Comparison of ENCODE assay signal across 12 cellular contexts in genomic region chr6:132961122-132961521, GRCh38.
DNase-seq lines count a peak whose midpoint lies in the region; ATAC-seq, FAIRE-seq and TF ChIP-seq lines count a peak whose summit lies in the region.
"Had no signal": no experiment of that assay in that cellular context is flagged by ENCODE, and none has a peak within 500 bp of the region (broad histone marks: within the 10 kb centered on the region; RNA-seq: fewer than 3 reads in every experiment).

No MANE protein-coding gene starts in this region.

- H3K36me3 ChIP-seq in IMR-90 (ENCODE audit: control insufficient read depth, insufficient read depth, low read length) (no peaks in the 10 kb centered on the region), HepG2 (replicated peaks in 1 of 2; ENCODE audit: control insufficient read depth in 1 of 2, insufficient read depth in 2 of 2, low read length in 2 of 2) (no peaks in the 10 kb centered on the region)
- H3K36me3 ChIP-seq in naive thymus-derived CD4-positive, alpha-beta T cell (ENCODE audit: control insufficient read depth in 2 of 3, insufficient read depth in 3 of 3, low read length in 3 of 3): no peaks in the 10 kb centered on the region
- H3K36me3 ChIP-seq: heart left ventricle had no signal

- peaks cover 0 to 8% (median 0%) of the 10 kb centered on the region in 5 donors for H3K36me3 Mint-ChIP-seq in naive thymus-derived CD4-positive, alpha-beta T cell
- H3K36me3 Mint-ChIP-seq: activated naive CD8-positive, alpha-beta T cell had no signal

- in situ Hi-C loops in IMR-90 (cut with MboI; ENCODE audit: low sequenced_read_pairs) (loop anchor here (10.0 to 25.0 kb wide), 2 partner anchors 554 to 951 kb away; no protein-coding TSS in a partner anchor), astrocyte of the spinal cord (cut with HindIII; ENCODE audit: low sequenced_read_pairs) (no loop called here), HepG2 (cut with HindIII; ENCODE audit: extremely low pct_ligation_motif_present, low pct_unique_long_range_greater_than_20kb) (loop anchor here (5.0 to 10.0 kb wide), 2 partner anchors 81 to 554 kb away; no protein-coding TSS in a partner anchor)

- TF ChIP-seq EP300 in HepG2 (IDR thresholded peaks at IDR 0.05; ENCODE audit: low read depth in 2 of 2, low read length in 2 of 2) (no peak), HepG2 (CRISPR knock-in tag; IDR thresholded peaks at IDR 0.05; ENCODE audit: borderline replicate concordance) (no peak)

- no peak overlapping the region for H3K4ac ChIP-seq in IMR-90 (ENCODE audit: low read depth, low read length)

- H2AK5ac ChIP-seq in IMR-90 (ENCODE audit: low read depth, low read length): no peak overlapping the region

- no peak overlapping the region for H3K27ac ChIP-seq in IMR-90 (ENCODE audit: insufficient read depth, low read length)
- H3K27ac ChIP-seq in HepG2 (ENCODE audit: extremely low read length, insufficient read depth, low read length): no peak overlapping the region
- H3K27ac ChIP-seq in naive thymus-derived CD4-positive, alpha-beta T cell (ENCODE audit: low read depth, low read length): no peak overlapping the region
- H3K27ac ChIP-seq: heart left ventricle had no signal

- DNase-seq in AG08396 (ENCODE audit: low spot score) (peak; percentile 44), IMR-90 (peak; percentile 92), astrocyte of the spinal cord (ENCODE audit: low read depth, low spot score) (peak; percentile 83), HepG2 (ENCODE audit: low spot score) (peak; percentile 64), DMS53 treated with DMSO at 0.1 percent for 48 hours (lab: John Stamatoyannopoulos, UW; ENCODE audit: unreplicated experiment) (no peak), cardiac septum (ENCODE audit: low spot score) (no peak), head of caudate nucleus (no peak)
- no peak for DNase-seq in naive thymus-derived CD4-positive, alpha-beta T cell
- DNase-seq: activated CD8-positive, alpha-beta memory T cell treated with anti-CD3 and anti-CD28 coated beads for 24 hours; heart left ventricle; nucleus accumbens had no signal

- FAIRE-seq in HepG2 (lab: Jason Lieb, UNC): no peak

- WGBS in IMR-90 (ENCODE audit: extremely low coverage in 2 of 2, insufficient read length in 1 of 2), 2 experiments: no CpG with 5 or more reads among the region's 4 CpGs
- 13% methylated on average over 4 of the region's 4 CpGs for WGBS in HepG2 (ENCODE audit: low lambda C conversion rate)

- H3K9ac ChIP-seq in IMR-90 (ENCODE audit: low read depth, low read length) (no peak overlapping the region), HepG2 (ENCODE audit: insufficient read depth, low read depth, low read length) (no peak overlapping the region)

- TF ChIP-seq CTCF in IMR-90 (conservative IDR thresholded peaks at IDR 0.05; ENCODE audit: low read depth, low read length) (no peak), astrocyte of the spinal cord (IDR thresholded peaks at IDR 0.05; ENCODE audit: low read depth, low read length) (no peak), HepG2 (CRISPR knock-in tag; IDR thresholded peaks at IDR 0.05) (no peak)

- H3K27me3 Mint-ChIP-seq in naive thymus-derived CD4-positive, alpha-beta T cell: peaks cover 34 to 57% (median 43%) of the 10 kb centered on the region in 5 donors

- H3K79me1 ChIP-seq in IMR-90 (ENCODE audit: low read depth in 1 of 2, low read length in 2 of 2): no peaks in the 10 kb centered on the region

- H4K5ac ChIP-seq in IMR-90 (ENCODE audit: low read depth, low read length): no peak overlapping the region

- no peak overlapping the region for H3K56ac ChIP-seq in IMR-90 (ENCODE audit: extremely low read depth, insufficient read depth, low read length)

- BruUV-seq in IMR-90 (replicated peaks; lab: Mats Ljungman, UMichigan) (no TSS peak), HepG2 (replicated peaks; lab: Mats Ljungman, UMichigan) (no TSS peak)

- H4K8ac ChIP-seq in IMR-90 (ENCODE audit: low read depth in 2 of 2, low read length in 2 of 2): no peak overlapping the region

- H3K27ac Mint-ChIP-seq in naive thymus-derived CD4-positive, alpha-beta T cell: no peak overlapping the region
- H3K27ac Mint-ChIP-seq: activated naive CD8-positive, alpha-beta T cell had no signal

- H2BK20ac ChIP-seq in IMR-90 (ENCODE audit: low read depth, low read length): 0 out of 2 replicates have a peak overlapping the region, but pooled peaks have one; percentile 13

- ATAC-seq in IMR-90 (ENCODE audit: low read depth) (peak; percentile 79), HepG2 (peak; percentile 20; the same call in 2 of the 3 replicates)
- ATAC-seq in naive thymus-derived CD4-positive, alpha-beta T cell: no peak

- intact Hi-C loops in IMR-90 (cut with micrococcal nuclease): loop anchor here (5.0 kb wide), 1 partner anchor 221 kb away; no protein-coding TSS in a partner anchor
- intact Hi-C loops in HepG2 (cut with micrococcal nuclease; ENCODE audit: unreplicated experiment): loop anchor here (5.0 kb wide), 2 partner anchors 136 to 226 kb away; no protein-coding TSS in a partner anchor
- intact Hi-C loops in naive thymus-derived CD4-positive, alpha-beta T cell (cut with micrococcal nuclease): loop anchor here in 1 of 2 donors (5.0 kb wide), 2 partner anchors 294 to 429 kb away; no protein-coding TSS in a partner anchor
- intact Hi-C loops in cardiac septum (cut with DNase I): loop anchor here (5.0 to 10.0 kb wide), 3 partner anchors 284 to 591 kb away; partner anchors contain the start of gene EYA4
- intact Hi-C loops in head of caudate nucleus (cut with DNase I): no loop called here

- peak overlapping the region; percentile 16; the same call in 1 of the 2 replicates for H3K4me2 ChIP-seq in IMR-90 (ENCODE audit: low read depth, low read length)
- no peak overlapping the region for H3K4me2 ChIP-seq in HepG2 (ENCODE audit: low read depth, low read length)

- CTCF ChIA-PET in IMR-90 (lab: Yijun Ruan, JAX) (interaction anchor here (0.8 to 1.3 kb wide), 2 partner anchors 9 to 131 kb away, joined by 3 to 10 read pairs; no protein-coding TSS in a partner anchor), HepG2 (lab: Yijun Ruan, JAX; ENCODE audit: low intra/inter-chr PET ratio, low total read pairs) (interaction anchor here (4.0 kb wide), 1 partner anchor 79 kb away, joined by 84 read pairs; no protein-coding TSS in a partner anchor)
- CTCF ChIA-PET in naive thymus-derived CD4-positive, alpha-beta T cell (lab: Charles Lee): no interaction called here

- H2BK120ac ChIP-seq in IMR-90 (ENCODE audit: low read depth, low read length): no peak overlapping the region

- no peak overlapping the region for H4K91ac ChIP-seq in IMR-90 (ENCODE audit: insufficient read depth, low read depth, low read length)

- no peak overlapping the region for H2BK5ac ChIP-seq in IMR-90 (ENCODE audit: low read depth, low read length, poor library complexity, severe bottlenecking)

- TF ChIP-seq RAD21 in IMR-90 (IDR thresholded peaks at IDR 0.05; ENCODE audit: low read length): no peak
- no peak for TF ChIP-seq RAD21 in HepG2 (CRISPR knock-in tag; IDR thresholded peaks at IDR 0.05)

- POLR2A ChIA-PET in IMR-90 (lab: Charles Lee; ENCODE audit: unreplicated experiment) (no interaction called here), HepG2 (lab: Yijun Ruan, JAX) (no interaction called here)
- POLR2A ChIA-PET in naive thymus-derived CD4-positive, alpha-beta T cell (lab: Charles Lee): no interaction called here

- H3K27me3 ChIP-seq in IMR-90 (ENCODE audit: control insufficient read depth, insufficient read depth, low read length) (no peaks in the 10 kb centered on the region), HepG2 (ENCODE audit: control insufficient read depth in 1 of 2, insufficient read depth in 2 of 2, low read length in 2 of 2) (no peaks in the 10 kb centered on the region)
- H3K27me3 ChIP-seq in naive thymus-derived CD4-positive, alpha-beta T cell (ENCODE audit: control insufficient read depth in 2 of 2, insufficient read depth in 2 of 2, low read length in 2 of 2): no peaks in the 10 kb centered on the region

- H2BK15ac ChIP-seq in IMR-90 (ENCODE audit: low read depth, low read length): no peak overlapping the region

- no peak overlapping the region for H2AK9ac ChIP-seq in IMR-90 (replicated peaks; ENCODE audit: low read depth, low read length, poor library complexity)

- H3K4me1 Mint-ChIP-seq in naive thymus-derived CD4-positive, alpha-beta T cell: peaks cover 0 to 35% (median 0%) of the 10 kb centered on the region in 7 donors

- H4K20me1 ChIP-seq in IMR-90 (ENCODE audit: insufficient read depth, low read length) (no peaks in the 10 kb centered on the region), HepG2 (ENCODE audit: insufficient read depth, low read length) (no peaks in the 10 kb centered on the region)

- 0 out of 2 replicates have a peak, but pooled peaks cover 5% of the 10 kb centered on the region for H3K9me1 ChIP-seq in IMR-90 (ENCODE audit: insufficient read depth, low read length)

- TF ChIP-seq POLR2A in IMR-90 (IDR thresholded peaks at IDR 0.05; ENCODE audit: low read depth, low read length) (no peak), HepG2 (IDR thresholded peaks at IDR 0.05; ENCODE audit: insufficient read depth in 1 of 2, low read depth in 2 of 2, low read length in 2 of 2) (no peak)

- H3K79me2 ChIP-seq in HepG2 (ENCODE audit: insufficient read depth, low read length): no peaks in the 10 kb centered on the region

- H3K4me1 ChIP-seq in IMR-90 (ENCODE audit: control insufficient read depth, insufficient read depth, low read length) (peaks cover 9% of the 10 kb centered on the region), HepG2 (ENCODE audit: insufficient read depth, low read length) (peaks cover 39% of the 10 kb centered on the region)
- no peaks in the 10 kb centered on the region for H3K4me1 ChIP-seq in naive thymus-derived CD4-positive, alpha-beta T cell (ENCODE audit: control insufficient read depth in 2 of 2, insufficient read depth in 2 of 2, low read length in 2 of 2)

- H3K18ac ChIP-seq in IMR-90 (ENCODE audit: low read depth, low read length): no peak overlapping the region

- H3K23ac ChIP-seq in IMR-90 (ENCODE audit: low read depth, low read length): no peak overlapping the region

- no peak overlapping the region for H3K4me3 ChIP-seq in IMR-90 (ENCODE audit: insufficient read depth, low read depth, low read length)
- H3K4me3 ChIP-seq in astrocyte of the spinal cord (ENCODE audit: low read depth, low read length): no peak overlapping the region
- no peak overlapping the region for H3K4me3 ChIP-seq in HepG2 (replicated peaks in 1 of 3; ENCODE audit: insufficient read depth in 1 of 3, low read depth in 2 of 3, low read length in 3 of 3)
- H3K4me3 ChIP-seq in naive thymus-derived CD4-positive, alpha-beta T cell (ENCODE audit: low read length): no peak overlapping the region
- H3K4me3 ChIP-seq: heart left ventricle had no signal

- no peak overlapping the region for H3K14ac ChIP-seq in IMR-90 (replicated peaks; ENCODE audit: low read depth, low read length)

- H3K9me3 Mint-ChIP-seq in naive thymus-derived CD4-positive, alpha-beta T cell: peaks cover 0 to 2% (median 0%) of the 10 kb centered on the region in 11 donors

- H3K9me3 ChIP-seq in IMR-90 (ENCODE audit: control insufficient read depth, insufficient read depth, low read length) (no peaks in the 10 kb centered on the region), HepG2 (ENCODE audit: low read length) (no peaks in the 10 kb centered on the region)
- no peaks in the 10 kb centered on the region for H3K9me3 ChIP-seq in naive thymus-derived CD4-positive, alpha-beta T cell (ENCODE audit: control insufficient read depth in 2 of 3, low read length in 3 of 3)
- H3K9me3 ChIP-seq: heart left ventricle had no signal

- no peak overlapping the region for H2AFZ ChIP-seq in IMR-90 (replicated peaks; ENCODE audit: low read length, poor library complexity)
- no peak overlapping the region for H2AFZ ChIP-seq in HepG2 (ENCODE audit: low read length)

- dilution Hi-C loops in IMR-90 (cut with HindIII; ENCODE audit: low sequenced_read_pairs, unreplicated experiment): no loop called here

- H3K4me3 Mint-ChIP-seq in naive thymus-derived CD4-positive, alpha-beta T cell: no peak overlapping the region
- H3K4me3 Mint-ChIP-seq: activated naive CD8-positive, alpha-beta T cell had no signal

Comparison
In these comparisons a context has a peak if more than half of its experiments do, and no peak if none do; other contexts are left out.
1. DNase-seq: peak in AG08396 (single experiment), IMR-90 (single experiment), astrocyte of the spinal cord (single experiment) and HepG2 (single experiment); none in DMS53 treated with DMSO at 0.1 percent for 48 hours (single experiment), naive thymus-derived CD4-positive, alpha-beta T cell (0 of 9), cardiac septum (single experiment) and head of caudate nucleus (0 of 42).